In the genomic region with DNA sequence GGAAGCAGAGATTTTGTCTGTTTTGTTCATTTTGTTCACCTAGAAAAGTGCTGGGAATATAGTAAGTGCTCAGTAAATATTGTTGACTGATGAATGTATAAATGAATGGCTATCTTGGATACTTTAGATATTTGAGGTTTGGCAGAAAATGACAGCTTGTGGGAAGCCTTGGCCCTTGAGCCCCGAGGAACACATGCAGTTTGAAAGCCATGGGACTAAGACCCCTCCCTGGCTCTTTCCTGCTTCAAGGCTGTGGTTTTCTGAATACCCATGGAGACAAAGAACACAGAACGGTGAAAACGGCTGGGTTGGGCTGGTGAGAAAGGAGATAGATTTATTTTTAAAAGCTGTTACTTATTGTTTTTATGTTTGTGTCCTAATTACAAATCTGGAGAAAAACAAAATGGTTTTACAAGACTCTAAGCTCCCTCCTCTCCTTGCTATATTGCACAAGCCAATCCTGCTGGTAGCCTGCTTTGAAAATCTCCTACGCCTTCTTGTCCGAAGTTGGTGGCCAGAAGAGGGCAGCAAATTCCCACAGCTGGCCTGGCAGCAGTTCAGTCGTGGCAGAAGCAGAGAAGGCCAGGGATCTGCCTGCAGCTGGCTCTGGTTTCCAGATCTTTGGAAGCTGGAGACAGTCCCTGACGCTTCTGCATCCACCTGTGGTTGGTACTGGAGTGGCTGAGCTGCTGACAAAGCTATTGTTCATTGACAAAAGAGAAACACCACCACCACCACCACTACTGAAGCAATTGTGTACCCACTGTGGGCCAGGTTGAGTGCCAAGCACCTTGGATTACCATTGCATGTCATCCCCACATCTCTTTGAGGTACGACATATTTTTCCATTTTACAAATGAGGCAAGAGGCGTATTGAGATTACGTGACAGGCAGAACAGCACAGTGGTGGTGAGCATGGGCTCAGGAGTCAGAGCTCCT, we compare ENCODE assay signal across 8 cellular contexts. TPM values are rescaled to one million over a fixed set of nuclear protein-coding genes. Genes with fewer than 3 reads are reported as not detected.
DNase-seq lines count a peak whose midpoint lies in the region; ATAC-seq and TF ChIP-seq lines count a peak whose summit lies in the region.

No MANE protein-coding gene starts in this region.

- H3K9me3 ChIP-seq in CD4-positive, alpha-beta T cell (ENCODE audit: control insufficient read depth, low read length): no peaks in the 10 kb centered on the region
- H3K9me3 ChIP-seq in esophagus muscularis mucosa: no peaks in the 10 kb centered on the region

- peak; percentile 14 to 54 (median 38) for DNase-seq in CD4-positive, alpha-beta T cell
- DNase-seq in HPDE6-E6E7 (ENCODE audit: extremely low spot score): peak; percentile 84
- DNase-seq in NCI-H774 (lab: John Stamatoyannopoulos, UW): peak; percentile 77
- DNase-seq in activated CD8-positive, alpha-beta memory T cell treated with anti-CD3 and anti-CD28 coated beads, Interleukin-2, amount 50 U/mL, for 24 hours (ENCODE audit: extremely low read depth): peak; percentile 14
- DNase-seq in esophagus muscularis mucosa (ENCODE audit: extremely low spot score): peak; percentile 94
- peak; percentile 91 for DNase-seq in myocyte (ENCODE audit: low read depth)
- DNase-seq in stimulated activated naive CD8-positive, alpha-beta T cell treated with anti-CD3 and anti-CD28 coated beads, Interleukin-15, Interleukin-2, amounts not matched to agents 100 U/mL and 50 U/mL, for 24 hours: peak; percentile 60

- H3K4me1 ChIP-seq in esophagus muscularis mucosa: peaks cover 0 to 18% (median 13%) of the 10 kb centered on the region in 4 donors

- no peak overlapping the region for H3K4me3 Mint-ChIP-seq in CD4-positive, alpha-beta T cell

- H3K27ac Mint-ChIP-seq in CD4-positive, alpha-beta T cell: no peak overlapping the region

- no peak overlapping the region for H3K27ac ChIP-seq in CD4-positive, alpha-beta T cell (ENCODE audit: low read depth, low read length)
- H3K27ac ChIP-seq in esophagus muscularis mucosa (replicated peaks in 1 of 4): peak overlapping the region in 3 of 4 donors; percentile 31 to 66 (median 45)

- intact Hi-C loops in CD4-positive, alpha-beta T cell (cut with DNase I, micrococcal nuclease): loop anchor here (1.0 to 2.0 kb wide), 4 partner anchors 507 to 609 kb away; no protein-coding TSS in a partner anchor
- intact Hi-C loops in esophagus muscularis mucosa (cut with DNase I): loop anchor here (5.0 to 10.0 kb wide), 4 partner anchors 135 to 612 kb away; a partner anchor contains a TSS

- no peak overlapping the region for H3K4me3 ChIP-seq in esophagus muscularis mucosa

- no peaks in the 10 kb centered on the region for H3K4me1 Mint-ChIP-seq in CD4-positive, alpha-beta T cell (ENCODE audit: low read depth)

- H3K27me3 ChIP-seq in CD4-positive, alpha-beta T cell (ENCODE audit: control insufficient read depth, insufficient read depth, low read length): peaks cover 4% of the 10 kb centered on the region
- H3K27me3 ChIP-seq in esophagus muscularis mucosa: peaks cover 0 to 1% (median 0%) of the 10 kb centered on the region in 4 donors

- CTCF ChIA-PET in CD4-positive, alpha-beta T cell (lab: Charles Lee): interaction anchor here (0.7 to 1.3 kb wide), 3 partner anchors 13 to 513 kb away, joined by 3 read pairs; no protein-coding TSS in a partner anchor

- ATAC-seq in CD4-positive, alpha-beta T cell (ENCODE audit: poor library complexity): no peak
- no peak for ATAC-seq in stimulated activated naive CD8-positive, alpha-beta T cell treated with anti-CD3 and anti-CD28 coated beads, Interleukin-15, Interleukin-2, amounts not matched to agents 100 U/mL and 50 U/mL, for 24 hours
- no peak for ATAC-seq in HG03097 (IDR thresholded peaks at IDR 0.05; ENCODE audit: low FRiP score, unreplicated experiment)

- TF ChIP-seq CTCF in CD4-positive, alpha-beta T cell (IDR thresholded peaks at IDR 0.05): peak; percentile 53
- peak; percentile 64 to 84 (median 75) for TF ChIP-seq CTCF in esophagus muscularis mucosa (IDR thresholded peaks at IDR 0.05)

- no peaks in the 10 kb centered on the region for H3K36me3 Mint-ChIP-seq in CD4-positive, alpha-beta T cell (ENCODE audit: low read depth)

- WGBS in esophagus muscularis mucosa: 44% methylated on average over 10 of the region's 10 CpGs

- POLR2A ChIA-PET in CD4-positive, alpha-beta T cell (lab: Charles Lee): interaction anchor here (0.7 kb wide), 1 partner anchor 447 kb away, joined by 4 read pairs; no protein-coding TSS in a partner anchor

- no peak for TF ChIP-seq POLR2A in esophagus muscularis mucosa (IDR thresholded peaks at IDR 0.05; ENCODE audit: low read depth)

- peaks cover 24% of the 10 kb centered on the region for H3K27me3 Mint-ChIP-seq in CD4-positive, alpha-beta T cell

- no peak for TF ChIP-seq EP300 in esophagus muscularis mucosa (IDR thresholded peaks at IDR 0.05)

- H3K36me3 ChIP-seq in esophagus muscularis mucosa: no peaks in the 10 kb centered on the region

- H3K9me3 Mint-ChIP-seq in CD4-positive, alpha-beta T cell: no peaks in the 10 kb centered on the region

RNA-seq across cellular contexts. Expression of a gene that starts 5.2 kb away (rescaled TPM):
- not detected for total RNA-seq in CD4-positive, alpha-beta T cell
- total RNA-seq in esophagus muscularis mucosa: not detected
- not detected in 2 replicates for total RNA-seq in myocyte
- not detected for polyA plus RNA-seq in myocyte (2012)

RNA-seq across cellular contexts. Expression of a gene that starts 13.0 kb away (rescaled TPM):
- total RNA-seq in CD4-positive, alpha-beta T cell: not detected
- total RNA-seq in esophagus muscularis mucosa (not detected), myocyte (not detected in 2 replicates)
- not detected for polyA plus RNA-seq in myocyte (2012)

RNA-seq across cellular contexts. Expression of a gene that starts 33.6 kb away (rescaled TPM):
- total RNA-seq in CD4-positive, alpha-beta T cell: not detected
- not detected for total RNA-seq in esophagus muscularis mucosa
- not detected in 2 replicates for total RNA-seq in myocyte
- polyA plus RNA-seq in myocyte (2012): not detected

RNA-seq across cellular contexts. Expression of a gene that starts 51.3 kb away (rescaled TPM):
- total RNA-seq in CD4-positive, alpha-beta T cell: not detected
- not detected for total RNA-seq in esophagus muscularis mucosa
- total RNA-seq in myocyte: not detected in 2 replicates
- not detected for polyA plus RNA-seq in myocyte (2012)

Comparison
In these comparisons a context has a peak if more than half of its experiments do, and no peak if none do; other contexts are left out.
1. DNase-seq: peak in every context shown above with its lines; median percentile 94 in esophagus muscularis mucosa; 91 in myocyte; 84 in HPDE6-E6E7; 77 in NCI-H774; 60 in stimulated activated naive CD8-positive, alpha-beta T cell treated with anti-CD3 and anti-CD28 coated beads, Interleukin-15, Interleukin-2, amounts not matched to agents 100 U/mL and 50 U/mL, for 24 hours; 38 in CD4-positive, alpha-beta T cell; 14 in activated CD8-positive, alpha-beta memory T cell treated with anti-CD3 and anti-CD28 coated beads, Interleukin-2, amount 50 U/mL, for 24 hours.